13 cellular contexts compared by ENCODE assay signal in the genomic region with DNA sequence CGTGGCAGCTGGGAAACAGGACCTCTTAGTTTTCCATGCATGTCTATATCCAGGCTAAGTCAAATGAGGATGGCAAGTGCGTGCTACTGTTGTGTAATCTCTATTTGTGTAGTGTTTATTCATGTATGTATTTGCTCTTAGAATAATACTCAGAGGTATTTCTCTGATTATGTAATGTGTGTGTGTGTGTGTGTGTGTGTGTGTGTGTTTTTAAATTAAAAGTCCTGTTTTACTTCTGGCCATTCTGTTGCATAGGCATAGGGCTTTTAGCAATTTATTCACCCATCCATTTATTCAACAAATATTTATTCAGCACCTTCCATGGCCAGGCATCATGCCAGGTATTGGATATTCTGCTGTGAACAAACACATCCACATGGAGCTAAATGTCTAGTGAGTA.
A peak's percentile ranks its signal among the peaks of the same experiment; 100 is the strongest.
DNase-seq lines count a peak whose midpoint lies in the region; TF ChIP-seq lines count a peak whose summit lies in the region.
"Had no signal": no experiment of that assay in that cellular context is flagged by ENCODE, and none has a peak within 500 bp of the region (broad histone marks: within the 10 kb centered on the region; RNA-seq: fewer than 3 reads in every experiment).

No MANE protein-coding gene starts in this region.

- H3K4me1 ChIP-seq in prostate gland (replicated peaks) = no peaks in the 10 kb centered on the region
- no peaks in the 10 kb centered on the region for H3K4me1 ChIP-seq in CD8-positive, alpha-beta memory T cell (ENCODE audit: insufficient read depth, low read length)
- H3K4me1 ChIP-seq in hepatocyte (ENCODE audit: insufficient read depth) = no peaks in the 10 kb centered on the region

- no peak overlapping the region for H2AFZ ChIP-seq in hepatocyte

- no peaks in the 10 kb centered on the region for H3K27me3 Mint-ChIP-seq in CD8-positive, alpha-beta memory T cell
- H3K27me3 Mint-ChIP-seq: activated T-cell treated with anti-CD3 and anti-CD28 coated beads, Interleukin-2, amount 50 U/mL, for 24 hours; dendritic cell treated with granulocyte-macrophage colony-stimulating factor and Interleukin-4, amounts not matched to agents 40 ng/mL and 50 ng/mL, for 4 days had no signal

- H3K9me2 ChIP-seq in hepatocyte (replicated peaks; ENCODE audit: insufficient read depth) = no peaks in the 10 kb centered on the region

- H3K9me3 Mint-ChIP-seq in CD8-positive, alpha-beta memory T cell = no peaks in the 10 kb centered on the region
- H3K9me3 Mint-ChIP-seq: activated T-cell treated with anti-CD3 and anti-CD28 coated beads, Interleukin-2, amount 50 U/mL, for 24 hours; dendritic cell treated with granulocyte-macrophage colony-stimulating factor and Interleukin-4, amounts not matched to agents 40 ng/mL and 50 ng/mL, for 4 days had no signal

- H3K27ac ChIP-seq in prostate gland = no peak overlapping the region
- no peak overlapping the region for H3K27ac ChIP-seq in dorsolateral prefrontal cortex
- no peak overlapping the region for H3K27ac ChIP-seq in CD8-positive, alpha-beta memory T cell (ENCODE audit: low read depth, low read length)
- no peak overlapping the region for H3K27ac ChIP-seq in hepatocyte

- peak overlapping the region in 2 of 8 donors; percentile 5 to 42 for H3K27ac Mint-ChIP-seq in CD8-positive, alpha-beta memory T cell
- H3K27ac Mint-ChIP-seq: activated T-cell treated with anti-CD3 and anti-CD28 coated beads, Interleukin-2, amount 50 U/mL, for 24 hours; dendritic cell treated with granulocyte-macrophage colony-stimulating factor and Interleukin-4, amounts not matched to agents 40 ng/mL and 50 ng/mL, for 4 days had no signal

- no peaks in the 10 kb centered on the region for H3K27me3 ChIP-seq in prostate gland (replicated peaks; ENCODE audit: insufficient read depth)
- H3K27me3 ChIP-seq in dorsolateral prefrontal cortex = no peaks in the 10 kb centered on the region
- H3K27me3 ChIP-seq in CD8-positive, alpha-beta memory T cell (ENCODE audit: insufficient read depth, low read length, poor library complexity, severe bottlenecking) = no peaks in the 10 kb centered on the region
- H3K27me3 ChIP-seq in hepatocyte = no peaks in the 10 kb centered on the region
- H3K27me3 ChIP-seq: ovary had no signal

- TF ChIP-seq CTCF in prostate gland (IDR thresholded peaks at IDR 0.05) = no peak
- TF ChIP-seq CTCF in dorsolateral prefrontal cortex (IDR thresholded peaks at IDR 0.05 in 54 of 56, conservative IDR thresholded peaks at IDR 0.05 in 2 of 56; ENCODE audit: low read depth in 1 of 56, partially characterized antibody in 56 of 56) = no peak
- TF ChIP-seq CTCF in hepatocyte (IDR thresholded peaks at IDR 0.05; ENCODE audit: poor library complexity) = no peak

- H3K4me3 ChIP-seq in prostate gland (no peak overlapping the region), dorsolateral prefrontal cortex (no peak overlapping the region), hepatocyte (no peak overlapping the region)
- no peak overlapping the region for H3K4me3 ChIP-seq in CD8-positive, alpha-beta memory T cell (ENCODE audit: low read length)
- H3K4me3 ChIP-seq: ovary had no signal

- no peaks in the 10 kb centered on the region for H3K79me2 ChIP-seq in hepatocyte

- no peaks in the 10 kb centered on the region for H4K20me1 ChIP-seq in hepatocyte (ENCODE audit: insufficient read depth, poor library complexity, severe bottlenecking)

- 57% methylated on average over 2 of the region's 2 CpGs for WGBS in prostate gland
- WGBS in hepatocyte (ENCODE audit: low lambda C conversion rate, missing lambda C conversion rate) = 85% methylated on average over 2 of the region's 2 CpGs

- CTCF ChIA-PET in CD8-positive, alpha-beta memory T cell (lab: Charles Lee) = no interaction called here

- POLR2A ChIA-PET in CD8-positive, alpha-beta memory T cell (lab: Charles Lee) = no interaction called here

- H3K9me3 ChIP-seq in prostate gland (no peaks in the 10 kb centered on the region), hepatocyte (ENCODE audit: low read depth) (no peaks in the 10 kb centered on the region)
- no peaks in the 10 kb centered on the region for H3K9me3 ChIP-seq in CD8-positive, alpha-beta memory T cell (ENCODE audit: low read length)
- H3K9me3 ChIP-seq: ovary had no signal

- H3K4me3 Mint-ChIP-seq in CD8-positive, alpha-beta memory T cell = no peak overlapping the region
- H3K4me3 Mint-ChIP-seq: activated T-cell treated with anti-CD3 and anti-CD28 coated beads, Interleukin-2, amount 50 U/mL, for 24 hours; dendritic cell treated with granulocyte-macrophage colony-stimulating factor and Interleukin-4, amounts not matched to agents 40 ng/mL and 50 ng/mL, for 4 days had no signal

- no peak overlapping the region for H3K4me2 ChIP-seq in hepatocyte

- intact Hi-C loops in prostate gland (cut with DNase I) = no loop called here
- intact Hi-C loops in dorsolateral prefrontal cortex (cut with DNase I) = no loop called here

- H3K36me3 Mint-ChIP-seq in CD8-positive, alpha-beta memory T cell = peaks cover 12 to 16% (median 16%) of the 10 kb centered on the region in 3 donors

- H3K36me3 ChIP-seq in prostate gland (no peaks in the 10 kb centered on the region), hepatocyte (replicated peaks; ENCODE audit: insufficient read depth, low read depth) (no peaks in the 10 kb centered on the region)
- H3K36me3 ChIP-seq in CD8-positive, alpha-beta memory T cell (ENCODE audit: insufficient read depth, low read length) = no peaks in the 10 kb centered on the region
- H3K36me3 ChIP-seq: ovary had no signal

- H3K4me1 Mint-ChIP-seq in CD8-positive, alpha-beta memory T cell = no peaks in the 10 kb centered on the region

- DNase-seq in DMS79 (lab: John Stamatoyannopoulos, UW) (peak; percentile 65), NCI-H1930 (lab: John Stamatoyannopoulos, UW) (peak; percentile 30 to 84), SHP77 treated with DMSO at 0.1 percent for 48 hours (lab: John Stamatoyannopoulos, UW) (peak; percentile 98), prostate gland (ENCODE audit: low spot score) (peak; percentile 39), HK-2 (ENCODE audit: unreplicated experiment) (no peak), dorsolateral prefrontal cortex (no peak), hepatocyte (ENCODE audit: low spot score) (no peak)
- DNase-seq in CD8-positive, alpha-beta memory T cell = no peak
- DNase-seq: activated T-cell treated with anti-CD3 and anti-CD28 coated beads, Interleukin-2, amount 50 U/mL, for 24 hours; amygdala; NCI-H1048; ovary had no signal

- no peak for TF ChIP-seq POLR2A in prostate gland (IDR thresholded peaks at IDR 0.05)

Comparison
In these comparisons a context has a peak if more than half of its experiments do, and no peak if none do; other contexts are left out.
1. DNase-seq: peak in DMS79 (single experiment), NCI-H1930 (2 of 2), SHP77 treated with DMSO at 0.1 percent for 48 hours (single experiment) and prostate gland (single experiment); none in HK-2 (single experiment), dorsolateral prefrontal cortex (0 of 10), CD8-positive, alpha-beta memory T cell (0 of 5) and hepatocyte (single experiment).